20 cellular contexts compared by ENCODE assay signal in genomic region chr14:93120952-93121834, GRCh38. TPM values are rescaled to one million over a fixed set of nuclear protein-coding genes. Genes with fewer than 3 reads are reported as not detected.
DNase-seq lines count a peak whose midpoint lies in the region; ATAC-seq and TF ChIP-seq lines count a peak whose summit lies in the region.
"Had no signal": no experiment of that assay in that cellular context is flagged by ENCODE, and none has a peak within 500 bp of the region (broad histone marks: within the 10 kb centered on the region; RNA-seq: fewer than 3 reads in every experiment).

No MANE protein-coding gene starts in this region.

- H3K9me3 Mint-ChIP-seq in natural killer cell treated with Interleukin-12 subunit alpha and Interleukin-12 subunit beta and Interleukin-15 and Interleukin-18, amount 100 ng/mL, for 72 hours: no peaks in the 10 kb centered on the region
- no peaks in the 10 kb centered on the region for H3K9me3 Mint-ChIP-seq in natural killer cell
- no peaks in the 10 kb centered on the region for H3K9me3 Mint-ChIP-seq in type B pancreatic cell
- H3K9me3 Mint-ChIP-seq in CD4-positive, alpha-beta T cell: no peaks in the 10 kb centered on the region
- H3K9me3 Mint-ChIP-seq in activated T-cell treated with anti-CD3 and anti-CD28 coated beads, Interleukin-2, amount 50 U/mL, for 4 hours: no peaks in the 10 kb centered on the region

- no peaks in the 10 kb centered on the region for H3K27me3 ChIP-seq in CD4-positive, alpha-beta T cell (ENCODE audit: control insufficient read depth, insufficient read depth, low read length)
- H3K27me3 ChIP-seq: Peyer's patch had no signal

- no peak for TF ChIP-seq CTCF in natural killer cell (IDR thresholded peaks at IDR 0.05)
- no peak for TF ChIP-seq CTCF in type B pancreatic cell (conservative IDR thresholded peaks at IDR 0.05)
- no peak for TF ChIP-seq CTCF in CD4-positive, alpha-beta T cell (IDR thresholded peaks at IDR 0.05)

- TF ChIP-seq POLR2A in erythroblast (IDR thresholded peaks at IDR 0.05; ENCODE audit: low read length): no peak

- H3K4me1 Mint-ChIP-seq in natural killer cell treated with Interleukin-12 subunit alpha and Interleukin-12 subunit beta and Interleukin-15 and Interleukin-18, amount 100 ng/mL, for 72 hours (ENCODE audit: low read depth in 2 of 2): peaks cover 5 to 19% of the 10 kb centered on the region in 2 donors
- H3K4me1 Mint-ChIP-seq in natural killer cell: peaks cover 4 to 10% of the 10 kb centered on the region in 2 donors
- H3K4me1 Mint-ChIP-seq in type B pancreatic cell (ENCODE audit: unreplicated experiment): no peaks in the 10 kb centered on the region
- H3K4me1 Mint-ChIP-seq in CD4-positive, alpha-beta T cell (ENCODE audit: low read depth): peaks cover 8% of the 10 kb centered on the region
- peaks cover 5% of the 10 kb centered on the region for H3K4me1 Mint-ChIP-seq in activated T-cell treated with anti-CD3 and anti-CD28 coated beads, Interleukin-2, amount 50 U/mL, for 4 hours (ENCODE audit: low read depth)

- intact Hi-C loops in natural killer cell (cut with micrococcal nuclease): no loop called here
- intact Hi-C loops in CD4-positive, alpha-beta T cell (cut with DNase I, micrococcal nuclease): no loop called here

- POLR2A ChIA-PET in CD4-positive, alpha-beta T cell (lab: Charles Lee): no interaction called here

- H3K27me3 Mint-ChIP-seq in natural killer cell treated with Interleukin-12 subunit alpha and Interleukin-12 subunit beta and Interleukin-15 and Interleukin-18, amount 100 ng/mL, for 72 hours: no peaks in the 10 kb centered on the region
- H3K27me3 Mint-ChIP-seq in natural killer cell (ENCODE audit: low read depth in 2 of 2): peaks cover 0 to 3% of the 10 kb centered on the region in 2 donors
- H3K27me3 Mint-ChIP-seq in type B pancreatic cell: no peaks in the 10 kb centered on the region
- H3K27me3 Mint-ChIP-seq in CD4-positive, alpha-beta T cell: no peaks in the 10 kb centered on the region
- H3K27me3 Mint-ChIP-seq in activated T-cell treated with anti-CD3 and anti-CD28 coated beads, Interleukin-2, amount 50 U/mL, for 4 hours (ENCODE audit: low read depth): no peaks in the 10 kb centered on the region

- peak; percentile 25 for DNase-seq in natural killer cell treated with Interleukin-12 subunit alpha and Interleukin-12 subunit beta and Interleukin-15 and Interleukin-18, amount 100 ng/mL, for 72 hours (ENCODE audit: low spot score)
- DNase-seq in natural killer cell (no peak), OCI-M1 (lab: John Stamatoyannopoulos, UW) (peak; percentile 65), erythroblast (lab: John Stamatoyannopoulos, UW) (peak; percentile 36 to 46), type B pancreatic cell (ENCODE audit: extremely low spot score, unreplicated experiment) (no peak)
- DNase-seq in CD4-positive, alpha-beta T cell: no peak
- no peak for DNase-seq in activated T-cell treated with anti-CD3 and anti-CD28 coated beads, Interleukin-2, amount 50 U/mL, for 4 hours
- DNase-seq: Calu3; CD4-positive, CD25-positive, alpha-beta regulatory T cell; GM23248; KG1; NCI-H1105; NCI-H1930; NCI-H2227 treated with DMSO at 0.1 percent for 48 hours; NCI-H774; Peyer's patch had no signal

- ATAC-seq in natural killer cell treated with Interleukin-12 subunit alpha and Interleukin-12 subunit beta and Interleukin-15 and Interleukin-18, amount 100 ng/mL, for 72 hours: no peak
- ATAC-seq in natural killer cell (no peak), GM18868 (IDR thresholded peaks at IDR 0.05; ENCODE audit: unreplicated experiment) (no peak)
- no peak for ATAC-seq in CD4-positive, alpha-beta T cell (ENCODE audit: poor library complexity)
- no peak for ATAC-seq in activated T-cell treated with anti-CD3 and anti-CD28 coated beads, Interleukin-2, amount 50 U/mL, for 4 hours
- ATAC-seq: A549, SK-N-SH treated with all-trans-retinoic acid at 6 μM for 48 hours had no signal

- no peaks in the 10 kb centered on the region for H3K36me3 Mint-ChIP-seq in natural killer cell treated with Interleukin-12 subunit alpha and Interleukin-12 subunit beta and Interleukin-15 and Interleukin-18, amount 100 ng/mL, for 72 hours
- H3K36me3 Mint-ChIP-seq in natural killer cell (no peaks in the 10 kb centered on the region), type B pancreatic cell (no peaks in the 10 kb centered on the region)
- H3K36me3 Mint-ChIP-seq in CD4-positive, alpha-beta T cell (ENCODE audit: low read depth): no peaks in the 10 kb centered on the region
- no peaks in the 10 kb centered on the region for H3K36me3 Mint-ChIP-seq in activated T-cell treated with anti-CD3 and anti-CD28 coated beads, Interleukin-2, amount 50 U/mL, for 4 hours (ENCODE audit: insufficient read depth)
- H3K36me3 Mint-ChIP-seq: CD4-positive, CD25-positive, alpha-beta regulatory T cell had no signal

- CTCF ChIA-PET in CD4-positive, alpha-beta T cell (lab: Charles Lee): interaction anchor here (0.5 kb wide), 1 partner anchor 13 kb away, joined by 3 read pairs; no protein-coding TSS in a partner anchor

- H3K27ac ChIP-seq in CD4-positive, alpha-beta T cell (ENCODE audit: low read depth, low read length): no peak overlapping the region
- H3K27ac ChIP-seq: A549, GM23248, HL-60, Peyer's patch had no signal

- no peaks in the 10 kb centered on the region for H3K9me3 ChIP-seq in CD4-positive, alpha-beta T cell (ENCODE audit: control insufficient read depth, low read length)
- H3K9me3 ChIP-seq: A549, Peyer's patch had no signal

- H3K27ac Mint-ChIP-seq in natural killer cell treated with Interleukin-12 subunit alpha and Interleukin-12 subunit beta and Interleukin-15 and Interleukin-18, amount 100 ng/mL, for 72 hours: peak overlapping the region in 1 of 2 donors; percentile 5
- H3K27ac Mint-ChIP-seq in natural killer cell (no peak overlapping the region), type B pancreatic cell (no peak overlapping the region)
- H3K27ac Mint-ChIP-seq in CD4-positive, alpha-beta T cell: no peak overlapping the region
- H3K27ac Mint-ChIP-seq: CD4-positive, CD25-positive, alpha-beta regulatory T cell had no signal

- no peak overlapping the region for H3K4me3 Mint-ChIP-seq in natural killer cell treated with Interleukin-12 subunit alpha and Interleukin-12 subunit beta and Interleukin-15 and Interleukin-18, amount 100 ng/mL, for 72 hours
- H3K4me3 Mint-ChIP-seq in natural killer cell: no peak overlapping the region
- H3K4me3 Mint-ChIP-seq in type B pancreatic cell: peak overlapping the region; percentile 16
- H3K4me3 Mint-ChIP-seq in CD4-positive, alpha-beta T cell: no peak overlapping the region
- H3K4me3 Mint-ChIP-seq in activated T-cell treated with anti-CD3 and anti-CD28 coated beads, Interleukin-2, amount 50 U/mL, for 4 hours: no peak overlapping the region

RNA-seq across cellular contexts. Expression of gene ITPK1, which starts 5.5 kb away (rescaled TPM):
- total RNA-seq in natural killer cell treated with Interleukin-12 subunit alpha and Interleukin-12 subunit beta and Interleukin-15 and Interleukin-18, amount 100 ng/mL, for 72 hours: 10 to 100 TPM; 57.9 to 92.1 TPM
- total RNA-seq in natural killer cell (10 to 100 TPM; 73.2 to 74.8 (median 74.4) TPM), type B pancreatic cell (ENCODE audit: low replicate concordance) (40.2 and 43.5 TPM in 2 replicates)
- 10 to 100 TPM; 19.0 to 20.6 TPM for total RNA-seq in CD4-positive, alpha-beta T cell
- 10 to 100 TPM; 49.4 to 59.7 (median 59.1) TPM for total RNA-seq in activated T-cell treated with anti-CD3 and anti-CD28 coated beads, Interleukin-2, amount 50 U/mL, for 4 hours

Comparison
In these comparisons a context has a peak if more than half of its experiments do, and no peak if none do; other contexts are left out.
1. DNase-seq: peak in natural killer cell treated with Interleukin-12 subunit alpha and Interleukin-12 subunit beta and Interleukin-15 and Interleukin-18, amount 100 ng/mL, for 72 hours (single experiment), OCI-M1 (single experiment) and erythroblast (2 of 2); none in natural killer cell (single experiment), type B pancreatic cell (single experiment), CD4-positive, alpha-beta T cell (0 of 10) and activated T-cell treated with anti-CD3 and anti-CD28 coated beads, Interleukin-2, amount 50 U/mL, for 4 hours (single experiment).